ENCODE assay signal across 1 cellular context in genomic region chr21:34558960-34559631, GRCh38.
TF ChIP-seq lines count a peak whose summit lies in the region.

No MANE protein-coding gene starts in this region.

TF ChIP-seq in IMR-90, 13 proteins besides CTCF, POLR2A, EP300 and RAD21:
- no peak for TF ChIP-seq CHD1 (IDR thresholded peaks at IDR 0.05; ENCODE audit: low read depth, low read length)
- TF ChIP-seq MAFK (IDR thresholded peaks at IDR 0.05; ENCODE audit: low read depth, low read length) = no peak
